Comparison of ENCODE assay signal across 1 cellular context in the genomic region with DNA sequence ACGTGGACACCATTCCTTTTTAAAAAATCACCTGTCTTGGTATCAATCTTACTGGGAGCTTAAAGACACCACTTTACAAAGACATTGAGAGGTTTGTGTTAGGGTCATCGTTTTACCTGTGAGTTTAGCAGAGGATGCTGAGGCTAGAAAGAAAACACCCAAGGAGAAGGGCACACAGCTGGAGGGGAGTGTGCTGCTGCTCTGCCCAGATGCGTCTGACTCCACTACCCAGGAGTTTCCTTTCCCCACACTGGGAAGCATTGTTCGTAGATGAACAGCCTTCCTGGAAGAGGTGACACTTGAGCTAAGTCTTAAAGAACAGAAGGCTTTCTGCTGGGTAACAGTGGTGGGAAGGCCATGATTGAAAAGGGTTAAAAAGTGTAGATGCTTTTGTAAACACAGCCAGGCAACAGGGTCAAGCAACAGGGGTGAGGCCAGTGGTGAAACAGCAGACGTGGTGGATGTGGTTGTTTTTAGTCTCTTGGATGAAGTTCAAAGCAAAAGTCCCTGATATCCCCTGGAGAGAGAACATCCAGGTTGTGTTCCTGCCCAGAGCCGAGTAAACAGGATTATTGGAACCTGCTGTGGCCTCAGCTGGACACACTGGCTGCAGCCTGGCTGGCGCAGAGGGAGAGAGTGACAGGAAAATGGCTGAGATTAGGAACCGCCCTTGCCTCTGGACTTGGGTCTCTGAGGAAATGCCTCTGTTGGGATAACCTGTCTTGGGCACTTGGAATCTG.
TF ChIP-seq lines count a peak whose summit lies in the region.

No MANE protein-coding gene starts in this region.

TF ChIP-seq in liver, 16 proteins besides CTCF, POLR2A, EP300 and RAD21 (continued from another document):
- TF ChIP-seq, protein P1, sequence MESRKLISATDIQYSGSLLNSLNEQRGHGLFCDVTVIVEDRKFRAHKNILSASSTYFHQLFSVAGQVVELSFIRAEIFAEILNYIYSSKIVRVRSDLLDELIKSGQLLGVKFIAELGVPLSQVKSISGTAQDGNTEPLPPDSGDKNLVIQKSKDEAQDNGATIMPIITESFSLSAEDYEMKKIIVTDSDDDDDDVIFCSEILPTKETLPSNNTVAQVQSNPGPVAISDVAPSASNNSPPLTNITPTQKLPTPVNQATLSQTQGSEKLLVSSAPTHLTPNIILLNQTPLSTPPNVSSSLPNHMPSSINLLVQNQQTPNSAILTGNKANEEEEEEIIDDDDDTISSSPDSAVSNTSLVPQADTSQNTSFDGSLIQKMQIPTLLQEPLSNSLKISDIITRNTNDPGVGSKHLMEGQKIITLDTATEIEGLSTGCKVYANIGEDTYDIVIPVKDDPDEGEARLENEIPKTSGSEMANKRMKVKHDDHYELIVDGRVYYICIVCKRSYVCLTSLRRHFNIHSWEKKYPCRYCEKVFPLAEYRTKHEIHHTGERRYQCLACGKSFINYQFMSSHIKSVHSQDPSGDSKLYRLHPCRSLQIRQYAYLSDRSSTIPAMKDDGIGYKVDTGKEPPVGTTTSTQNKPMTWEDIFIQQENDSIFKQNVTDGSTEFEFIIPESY (IDR thresholded peaks at IDR 0.05): peak; percentile 95
- TF ChIP-seq RXRA (IDR thresholded peaks at IDR 0.05): peak; percentile 96 to 99
- TF ChIP-seq FOXA1 (IDR thresholded peaks at IDR 0.05): peak; percentile 94
